28 cellular contexts compared by ENCODE assay signal in genomic region chr12:51717325-51717925, GRCh38.
"Had no signal": no experiment of that assay in that cellular context is flagged by ENCODE, and none has a peak within 500 bp of the region (broad histone marks: within the 10 kb centered on the region; RNA-seq: fewer than 3 reads in every experiment).

No MANE protein-coding gene starts in this region.

- H3K4me3 ChIP-seq: cardiac muscle cell, SJCRH30 had no signal

- H3K36me3 Mint-ChIP-seq: activated CD8-positive, alpha-beta memory T cell treated with anti-CD3 and anti-CD28 coated beads, Interleukin-2, amount 10 ng/mL, durations not matched to agents 7 days and 5 days; activated naive CD4-positive, alpha-beta T cell treated with anti-CD3 and anti-CD28 coated beads, Interleukin-2, amount 10 ng/mL, durations not matched to agents 7 days and 5 days; activated naive CD8-positive, alpha-beta T cell treated with anti-CD3 and anti-CD28 coated beads for 36 hours had no signal

- H3K27ac Mint-ChIP-seq: activated CD8-positive, alpha-beta memory T cell treated with anti-CD3 and anti-CD28 coated beads, Interleukin-2, amount 10 ng/mL, durations not matched to agents 7 days and 5 days; activated naive CD4-positive, alpha-beta T cell treated with anti-CD3 and anti-CD28 coated beads, Interleukin-2, amount 10 ng/mL, durations not matched to agents 7 days and 5 days; activated naive CD8-positive, alpha-beta T cell treated with anti-CD3 and anti-CD28 coated beads for 36 hours; activated T-helper 2 cell treated with anti-CD3 and anti-CD28 coated beads, Interferon-gamma antibody, Interleukin-2, Interleukin-4, amounts not matched to agents 10 μg/mL and 5 μg/mL and 100 μg/mL, durations not matched to agents 14 hours and 24 hours and 36 hours; IgD-negative memory B cell had no signal

- H3K9me3 ChIP-seq: SJCRH30, SK-N-SH had no signal

- H3K27me3 ChIP-seq: SJCRH30 had no signal

- H3K4me3 Mint-ChIP-seq: activated CD8-positive, alpha-beta memory T cell treated with anti-CD3 and anti-CD28 coated beads, Interleukin-2, amount 10 ng/mL, durations not matched to agents 7 days and 5 days; activated naive CD4-positive, alpha-beta T cell treated with anti-CD3 and anti-CD28 coated beads, Interleukin-2, amount 10 ng/mL, durations not matched to agents 7 days and 5 days; activated naive CD8-positive, alpha-beta T cell treated with anti-CD3 and anti-CD28 coated beads for 36 hours; activated T-cell treated with anti-CD3 and anti-CD28 coated beads, Interleukin-2, amount 50 U/mL, for 4 hours; IgD-negative memory B cell had no signal

- H3K36me3 ChIP-seq: brain microvascular endothelial cell, cardiac muscle cell, SJCRH30 had no signal

- ATAC-seq: activated CD8-positive, alpha-beta memory T cell treated with anti-CD3 and anti-CD28 coated beads, Interleukin-2, amount 10 ng/mL, durations not matched to agents 7 days and 5 days; activated T-cell treated with anti-CD3 and anti-CD28 coated beads, Interleukin-2, amount 50 U/mL, for 4 hours; Panc1; Right ventricle myocardium inferior had no signal

- DNase-seq: activated CD4-positive, alpha-beta T cell treated with anti-CD3 and anti-CD28 coated beads for 4 hours; activated CD8-positive, alpha-beta memory T cell treated with anti-CD3 and anti-CD28 coated beads, Interleukin-2, amount 10 ng/mL, durations not matched to agents 7 days and 5 days; activated gamma-delta T cell treated with Interleukin-2 at 50 U/mL for 16 hours; activated naive CD4-positive, alpha-beta T cell treated with anti-CD3 and anti-CD28 coated beads, Interleukin-2, amount 10 ng/mL, durations not matched to agents 7 days and 5 days; activated naive CD8-positive, alpha-beta T cell treated with anti-CD3 and anti-CD28 coated beads for 36 hours; activated T-cell treated with anti-CD3 and anti-CD28 coated beads, Interleukin-2, amount 50 U/mL, for 4 hours; brain microvascular endothelial cell; KG1; NCI-H1048; NCI-H1417 treated with DMSO at 0.1 percent for 48 hours; NCI-H1694; NCI-H2029; NCI-H2107; NCI-H345; NCI-H510A; NCI-H526 treated with DMSO at 0.1 percent for 48 hours; NCI-H82; OCI-M1; RPMI8226; SJCRH30; SK-N-SH; T-helper 1 cell; WERI-Rb-1 had no signal

- H3K9me3 Mint-ChIP-seq: activated naive CD4-positive, alpha-beta T cell treated with anti-CD3 and anti-CD28 coated beads, Interleukin-2, amount 10 ng/mL, durations not matched to agents 7 days and 5 days; activated naive CD8-positive, alpha-beta T cell treated with anti-CD3 and anti-CD28 coated beads for 36 hours; activated T-cell treated with anti-CD3 and anti-CD28 coated beads, Interleukin-2, amount 50 U/mL, for 4 hours; activated T-helper 2 cell treated with anti-CD3 and anti-CD28 coated beads, Interferon-gamma antibody, Interleukin-2, Interleukin-4, amounts not matched to agents 10 μg/mL and 5 μg/mL and 100 μg/mL, durations not matched to agents 14 hours and 24 hours and 36 hours had no signal

- H3K4me1 ChIP-seq: SJCRH30 had no signal

- H3K4me2 ChIP-seq: SK-N-SH had no signal

- H3K27ac ChIP-seq: brain microvascular endothelial cell, cardiac muscle cell, SJCRH30, WERI-Rb-1 had no signal

- H3K9ac ChIP-seq: SK-N-SH had no signal
